24 cellular contexts compared by ENCODE assay signal in genomic region chr4:15186149-15186548, GRCh38.
A peak's percentile ranks its signal among the peaks of the same experiment; 100 is the strongest.
DNase-seq lines count a peak whose midpoint lies in the region; ATAC-seq, FAIRE-seq and TF ChIP-seq lines count a peak whose summit lies in the region.
"Had no signal": no experiment of that assay in that cellular context is flagged by ENCODE, and none has a peak within 500 bp of the region (broad histone marks: within the 10 kb centered on the region; RNA-seq: fewer than 3 reads in every experiment).

No MANE protein-coding gene starts in this region.

- no peak overlapping the region for H3K27ac Mint-ChIP-seq in CD8-positive, alpha-beta T cell
- H3K27ac Mint-ChIP-seq: activated CD4-positive, alpha-beta T cell treated with anti-CD3 and anti-CD28 coated beads for 36 hours; activated naive CD4-positive, alpha-beta T cell treated with anti-CD3 and anti-CD28 coated beads for 36 hours; naive thymus-derived CD4-positive, alpha-beta T cell; T-helper 17 cell had no signal

- no peak overlapping the region for H3K27ac ChIP-seq in right atrium auricular region
- H3K27ac ChIP-seq in CD8-positive, alpha-beta T cell (ENCODE audit: low read depth, low read length): no peak overlapping the region
- H3K27ac ChIP-seq: Peyer's patch, transverse colon had no signal

- H3K9me3 Mint-ChIP-seq in CD8-positive, alpha-beta T cell: no peaks in the 10 kb centered on the region
- H3K9me3 Mint-ChIP-seq: activated naive CD4-positive, alpha-beta T cell treated with anti-CD3 and anti-CD28 coated beads for 36 hours had no signal

- H3K4me3 ChIP-seq in right atrium auricular region (no peak overlapping the region), BE2C (ENCODE audit: low read depth, low read length) (no peak overlapping the region)
- no peak overlapping the region for H3K4me3 ChIP-seq in CD8-positive, alpha-beta T cell (ENCODE audit: low read depth, low read length)
- H3K4me3 ChIP-seq: Peyer's patch, transverse colon had no signal

- H3K9me3 ChIP-seq in right atrium auricular region: no peaks in the 10 kb centered on the region
- no peaks in the 10 kb centered on the region for H3K9me3 ChIP-seq in BE2C
- H3K9me3 ChIP-seq in CD8-positive, alpha-beta T cell (ENCODE audit: low read length): no peaks in the 10 kb centered on the region
- H3K9me3 ChIP-seq: Peyer's patch, transverse colon had no signal

- FAIRE-seq in GM12891 (lab: Jason Lieb, UNC): no peak
- FAIRE-seq: GM18507 had no signal

- peak; percentile 54 for ATAC-seq in Right ventricle myocardium inferior
- no peak for ATAC-seq in GM18519 (IDR thresholded peaks at IDR 0.05; ENCODE audit: low FRiP score, unreplicated experiment)
- ATAC-seq in CD8-positive, alpha-beta T cell: no peak
- ATAC-seq: activated CD4-positive, alpha-beta T cell treated with anti-CD3 and anti-CD28 coated beads for 36 hours; naive thymus-derived CD4-positive, alpha-beta T cell; T-helper 17 cell had no signal

- CTCF ChIA-PET in CD8-positive, alpha-beta T cell (lab: Charles Lee): no interaction called here

- intact Hi-C loops in Right ventricle myocardium inferior (cut with DNase I): no loop called here
- intact Hi-C loops in CD8-positive, alpha-beta T cell (cut with DNase I, micrococcal nuclease): no loop called here

- POLR2A ChIA-PET in CD8-positive, alpha-beta T cell (lab: Charles Lee): no interaction called here

- TF ChIP-seq CTCF in right atrium auricular region (IDR thresholded peaks at IDR 0.05) (no peak), BE2C (IDR thresholded peaks at IDR 0.05; ENCODE audit: low read depth, low read length) (no peak)
- no peak for TF ChIP-seq CTCF in CD8-positive, alpha-beta T cell (IDR thresholded peaks at IDR 0.05)

- no peaks in the 10 kb centered on the region for H3K27me3 ChIP-seq in right atrium auricular region
- H3K27me3 ChIP-seq in BE2C: no peaks in the 10 kb centered on the region
- H3K27me3 ChIP-seq in CD8-positive, alpha-beta T cell (ENCODE audit: insufficient read depth, low read length): no peaks in the 10 kb centered on the region
- H3K27me3 ChIP-seq: Peyer's patch, transverse colon had no signal

- no peaks in the 10 kb centered on the region for H3K4me1 Mint-ChIP-seq in CD8-positive, alpha-beta T cell (ENCODE audit: low read depth)

- no peak overlapping the region for H3K4me3 Mint-ChIP-seq in CD8-positive, alpha-beta T cell
- H3K4me3 Mint-ChIP-seq: activated CD4-positive, alpha-beta T cell treated with anti-CD3 and anti-CD28 coated beads for 36 hours; activated naive CD4-positive, alpha-beta T cell treated with anti-CD3 and anti-CD28 coated beads for 36 hours; naive thymus-derived CD4-positive, alpha-beta T cell; T-helper 17 cell had no signal

- H3K27me3 Mint-ChIP-seq in CD8-positive, alpha-beta T cell (ENCODE audit: low read depth): peaks cover 3% of the 10 kb centered on the region

- H3K4me1 ChIP-seq in right atrium auricular region (peaks cover 0 to 9% of the 10 kb centered on the region in 2 donors), BE2C (no peaks in the 10 kb centered on the region)
- no peaks in the 10 kb centered on the region for H3K4me1 ChIP-seq in CD8-positive, alpha-beta T cell (ENCODE audit: insufficient read depth, low read length)
- H3K4me1 ChIP-seq: Peyer's patch, transverse colon had no signal

- DNase-seq in Right ventricle myocardium inferior (ENCODE audit: missing footprints) (no peak), right atrium auricular region (ENCODE audit: low spot score) (no peak), amniotic epithelial cell (ENCODE audit: low read depth) (peak; percentile 30), iris pigment epithelial cell (ENCODE audit: low read depth) (peak; percentile 66), BE2C (no peak), GM12891 (ENCODE audit: insufficient read length, low spot score) (no peak)
- DNase-seq in CD8-positive, alpha-beta T cell: no peak
- DNase-seq: ACHN; activated CD4-positive, alpha-beta T cell treated with anti-CD3 and anti-CD28 coated beads for 36 hours; activated naive CD4-positive, alpha-beta T cell treated with anti-CD3 and anti-CD28 coated beads for 36 hours; activated T-cell treated with anti-CD3 and anti-CD28 coated beads, Interleukin-2, amount 50 U/mL, for 48 hours; effector CD4-positive, alpha-beta T cell; erythroblast; KBM-7; mesenchymal stem cell; MV-4-11; naive thymus-derived CD4-positive, alpha-beta T cell; NCI-H187; occipital lobe; Peyer's patch; T-helper 17 cell; transverse colon had no signal

- TF ChIP-seq POLR2A in GM12891 (IDR thresholded peaks at IDR 0.05; ENCODE audit: low read depth, low read length): no peak

- H3K36me3 ChIP-seq in right atrium auricular region (no peaks in the 10 kb centered on the region), BE2C (no peaks in the 10 kb centered on the region)
- no peaks in the 10 kb centered on the region for H3K36me3 ChIP-seq in CD8-positive, alpha-beta T cell (ENCODE audit: insufficient read depth, low read length)
- H3K36me3 ChIP-seq: Peyer's patch, transverse colon had no signal

- no peaks in the 10 kb centered on the region for H3K36me3 Mint-ChIP-seq in CD8-positive, alpha-beta T cell
- H3K36me3 Mint-ChIP-seq: naive thymus-derived CD4-positive, alpha-beta T cell had no signal

TF ChIP-seq in GM12891, 5 proteins besides CTCF, POLR2A, EP300 and RAD21:
- TF ChIP-seq TAF1 (IDR thresholded peaks at IDR 0.05; ENCODE audit: low read depth, low read length): no peak
- no peak for TF ChIP-seq SPI1 (IDR thresholded peaks at IDR 0.05; ENCODE audit: low read depth, low read length)
- TF ChIP-seq POU2F2 (IDR thresholded peaks at IDR 0.05; ENCODE audit: low read depth, low read length): no peak
- no peak for TF ChIP-seq POLR2AphosphoS5 (IDR thresholded peaks at IDR 0.05; ENCODE audit: low read depth, low read length)
- TF ChIP-seq PAX5 (IDR thresholded peaks at IDR 0.05; ENCODE audit: insufficient read depth, low read length, severe bottlenecking): no peak

Comparison
In these comparisons a context has a peak if more than half of its experiments do, and no peak if none do; other contexts are left out.
1. DNase-seq: peak in amniotic epithelial cell (single experiment) and iris pigment epithelial cell (single experiment); none in Right ventricle myocardium inferior (single experiment), right atrium auricular region (single experiment), BE2C (single experiment), GM12891 (single experiment) and CD8-positive, alpha-beta T cell (0 of 7).